Comparison of ENCODE assay signal across 8 cellular contexts in the genomic region with DNA sequence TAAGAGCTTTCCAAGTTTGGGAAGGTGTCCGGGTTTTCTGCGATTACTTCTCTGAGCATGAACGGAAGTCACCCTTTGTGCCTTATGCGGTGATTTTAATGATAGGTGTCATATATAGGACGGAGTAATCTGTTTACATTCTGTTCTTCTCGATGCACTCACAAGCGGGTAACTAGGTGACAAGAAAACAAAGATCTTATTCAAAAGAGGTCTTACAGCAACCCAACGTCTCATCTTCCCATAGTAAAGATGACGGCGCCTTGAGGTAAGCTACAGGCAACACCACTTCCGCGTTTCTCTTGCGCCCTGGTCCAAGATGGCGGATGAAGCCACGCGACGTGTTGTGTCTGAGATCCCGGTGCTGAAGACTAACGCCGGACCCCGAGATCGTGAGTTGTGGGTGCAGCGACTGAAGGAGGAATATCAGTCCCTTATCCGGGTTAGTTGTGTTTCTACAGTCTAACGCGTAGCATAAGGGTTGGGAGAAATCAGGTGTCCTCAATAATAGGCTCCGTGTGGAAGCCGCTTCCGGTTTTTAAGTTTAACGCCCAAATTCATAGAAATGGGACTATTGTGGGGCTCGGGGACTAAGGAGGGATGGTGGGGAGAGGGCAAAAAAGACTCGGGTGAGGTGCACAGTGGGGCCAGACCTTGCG. TPM values are rescaled to one million over a fixed set of nuclear protein-coding genes. Genes with fewer than 3 reads are reported as not detected.
A peak's percentile ranks its signal among the peaks of the same experiment; 100 is the strongest.
DNase-seq lines count a peak whose midpoint lies in the region; ATAC-seq, FAIRE-seq and TF ChIP-seq lines count a peak whose summit lies in the region.

A gene (plus strand): TSS at position 297 of the 656 bp plus-strand sequence. CDS start 20 bp downstream, at position 317.

- no peaks in the 10 kb centered on the region for H4K20me1 ChIP-seq in astrocyte (ENCODE audit: insufficient read depth, low read length)

- peaks cover 25% of the 10 kb centered on the region for H3K36me3 Mint-ChIP-seq in T-helper 2 cell treated with Interferon-gamma antibody and Interleukin-4, amounts not matched to agents 5 μg/mL and 100 μg/mL, for 36 hours (ENCODE audit: low read depth)
- H3K36me3 Mint-ChIP-seq in astrocyte (ENCODE audit: low read depth, unreplicated experiment): peaks cover 4% of the 10 kb centered on the region

- peak within 1 kb of the TSS; percentile 86 for H3K4me2 ChIP-seq in astrocyte (ENCODE audit: low read length)

- H3K27me3 Mint-ChIP-seq in T-helper 2 cell treated with Interferon-gamma antibody and Interleukin-4, amounts not matched to agents 5 μg/mL and 100 μg/mL, for 36 hours (ENCODE audit: low read depth): no peaks in the 10 kb centered on the region
- no peaks in the 10 kb centered on the region for H3K27me3 Mint-ChIP-seq in astrocyte (ENCODE audit: low read depth, unreplicated experiment)

- H3K27ac Mint-ChIP-seq in T-helper 2 cell treated with Interferon-gamma antibody and Interleukin-4, amounts not matched to agents 5 μg/mL and 100 μg/mL, for 36 hours: peak within 1 kb of the TSS; percentile 100
- peak within 1 kb of the TSS; percentile 100 for H3K27ac Mint-ChIP-seq in astrocyte (ENCODE audit: unreplicated experiment)

- peaks cover 21% of the 10 kb centered on the region for H3K4me1 Mint-ChIP-seq in T-helper 2 cell treated with Interferon-gamma antibody and Interleukin-4, amounts not matched to agents 5 μg/mL and 100 μg/mL, for 36 hours (ENCODE audit: low read depth)
- no peaks in the 10 kb centered on the region for H3K4me1 Mint-ChIP-seq in astrocyte (ENCODE audit: low read depth, unreplicated experiment)

- FAIRE-seq in GM12892 (lab: Jason Lieb, UNC) (peak; percentile 93), astrocyte (lab: Jason Lieb, UNC) (no peak)

- peaks cover 18% of the 10 kb centered on the region for H3K79me2 ChIP-seq in astrocyte (ENCODE audit: insufficient read depth, low read length)

- H3K4me1 ChIP-seq in astrocyte (ENCODE audit: insufficient read depth, low read length): peaks cover 7% of the 10 kb centered on the region

- H3K27me3 ChIP-seq in astrocyte (ENCODE audit: insufficient read depth, low read length): no peaks in the 10 kb centered on the region

- peak; percentile 84 for DNase-seq in GM12892 (ENCODE audit: insufficient read length)
- peak; percentile 90 for DNase-seq in NCI-H2029 (lab: John Stamatoyannopoulos, UW)
- peak; percentile 79 for DNase-seq in T-helper 2 cell treated with Interferon-gamma antibody and Interleukin-4, amounts not matched to agents 5 μg/mL and 100 μg/mL, for 36 hours (ENCODE audit: low spot score)
- peak; percentile 89 for DNase-seq in astrocyte (ENCODE audit: low read depth)
- peak; percentile 90 for DNase-seq in hepatic stellate cell (ENCODE audit: low spot score)
- DNase-seq in renal cortical epithelial cell (ENCODE audit: low read depth): peak; percentile 85

- H3K9me3 ChIP-seq in astrocyte (ENCODE audit: insufficient read depth, low read depth, low read length): no peaks in the 10 kb centered on the region

- H3K27ac ChIP-seq in astrocyte (ENCODE audit: low read depth, low read length): peak within 1 kb of the TSS; percentile 98

- peak; percentile 95 for TF ChIP-seq POLR2A in GM12892 (IDR thresholded peaks at IDR 0.05; ENCODE audit: low read depth, low read length)

- ATAC-seq in HG02938 (IDR thresholded peaks at IDR 0.05; ENCODE audit: unreplicated experiment) (peak; percentile 85), GM18519 (IDR thresholded peaks at IDR 0.05; ENCODE audit: low FRiP score, unreplicated experiment) (no peak)

- H3K9me3 Mint-ChIP-seq in T-helper 2 cell treated with Interferon-gamma antibody and Interleukin-4, amounts not matched to agents 5 μg/mL and 100 μg/mL, for 36 hours: no peaks in the 10 kb centered on the region
- H3K9me3 Mint-ChIP-seq in astrocyte (ENCODE audit: unreplicated experiment): no peaks in the 10 kb centered on the region

- peaks cover 14% of the 10 kb centered on the region for H3K36me3 ChIP-seq in astrocyte (ENCODE audit: insufficient read depth, low read length)

- no peak for TF ChIP-seq CTCF in astrocyte (IDR thresholded peaks at IDR 0.05; ENCODE audit: insufficient read depth, low read depth, low read length)

- peak within 1 kb of the TSS; percentile 97 for H2AFZ ChIP-seq in astrocyte (ENCODE audit: low read depth, low read length)

- H3K4me3 ChIP-seq in astrocyte (ENCODE audit: insufficient read depth, low read depth, low read length): peak within 1 kb of the TSS; percentile 97

- H3K9ac ChIP-seq in astrocyte (ENCODE audit: low read length): peak within 1 kb of the TSS; percentile 99

- H3K4me3 Mint-ChIP-seq in T-helper 2 cell treated with Interferon-gamma antibody and Interleukin-4, amounts not matched to agents 5 μg/mL and 100 μg/mL, for 36 hours: peak within 1 kb of the TSS; percentile 98
- H3K4me3 Mint-ChIP-seq in astrocyte (ENCODE audit: unreplicated experiment): peak within 1 kb of the TSS; percentile 93

RNA-seq across cellular contexts. Expression of the gene that starts here (rescaled TPM):
- polyA plus RNA-seq in GM12892 (2012; ENCODE audit: missing spikeins): 124 TPM
- 87.5 and 91.0 TPM in 2 replicates for total RNA-seq in astrocyte
- total RNA-seq in renal cortical epithelial cell: 83.5 and 142 TPM in 2 replicates
